In genomic region chr2:20642026-20642971, GRCh38 we compare ENCODE assay signal across 8 cellular contexts. TPM values are rescaled to one million over a fixed set of nuclear protein-coding genes. Genes with fewer than 3 reads are reported as not detected.
A peak's percentile ranks its signal among the peaks of the same experiment; 100 is the strongest.
DNase-seq lines count a peak whose midpoint lies in the region; ATAC-seq and TF ChIP-seq lines count a peak whose summit lies in the region.

No MANE protein-coding gene starts in this region.

- POLR2A ChIA-PET in BJ (lab: Charles Lee): no interaction called here

- TF ChIP-seq CTCF in BJ (IDR thresholded peaks at IDR 0.05; ENCODE audit: insufficient read depth, low read depth, low read length): peak; percentile 98

- no peaks in the 10 kb centered on the region for H3K27me3 ChIP-seq in BJ (ENCODE audit: control insufficient read depth, insufficient read depth, low read length)

- H3K36me3 ChIP-seq in BJ (ENCODE audit: control insufficient read depth, insufficient read depth, low read length): peaks cover 13% of the 10 kb centered on the region

- CTCF ChIA-PET in BJ (lab: Yijun Ruan, JAX): interaction anchor here (0.6 to 7.2 kb wide), 31 partner anchors 9 to 262 kb away, joined by 3 to 138 read pairs (median 7); partner anchors contain the start of genes HS1BP3 and RHOB

- DNase-seq in BJ (ENCODE audit: low read depth): no peak
- peak; percentile 59 for DNase-seq in NCI-H510A treated with DMSO at 0.1 percent for 48 hours (lab: John Stamatoyannopoulos, UW)
- peak; percentile 74 to 81 for DNase-seq in activated CD4-positive, alpha-beta T cell treated with anti-CD3 and anti-CD28 coated beads, Interleukin-2, amount 50 U/mL, for 48 hours
- DNase-seq in effector CD4-positive, alpha-beta T cell: peak; percentile 65
- peak; percentile 80 for DNase-seq in midbrain (lab: John Stamatoyannopoulos, UW)
- DNase-seq in stimulated activated CD8-positive, alpha-beta memory T cell treated with anti-CD3 and anti-CD28 coated beads, Interleukin-4, amount 100 ng/mL, for 1 hour (ENCODE audit: low read depth in 2 of 2, low spot score in 1 of 2): peak; percentile 30 to 47

- ATAC-seq in GM18873 (IDR thresholded peaks at IDR 0.05; ENCODE audit: low FRiP score, unreplicated experiment): peak; percentile 80
- peak; percentile 83 for ATAC-seq in HG03097 (IDR thresholded peaks at IDR 0.05; ENCODE audit: low FRiP score, unreplicated experiment)

- H3K4me3 ChIP-seq in BJ (ENCODE audit: low read depth, low read length): no peak overlapping the region

RNA-seq across cellular contexts. Expression of gene HS1BP3, which starts 8.6 kb away (rescaled TPM):
- polyA plus RNA-seq in BJ (2011; rRNA removed): 8.3 and 13.6 TPM in 2 replicates
- polyA minus RNA-seq in BJ (2011; rRNA and poly(A)+ RNA removed): 10.2 and 10.4 TPM in 2 replicates

RNA-seq across cellular contexts. Expression of gene GDF7, which starts 24.6 kb away (rescaled TPM):
- 0.28 and 0.32 TPM in 2 replicates for polyA plus RNA-seq in BJ (2011; rRNA removed)
- 0.43 and 1.0 TPM in 2 replicates for polyA minus RNA-seq in BJ (2011; rRNA and poly(A)+ RNA removed)
